Comparison of ENCODE assay signal across 1 cellular context in genomic region chr20:44589522-44589921, GRCh38.
A peak's percentile ranks its signal among the peaks of the same experiment; 100 is the strongest.
TF ChIP-seq lines count a peak whose summit lies in the region.

No MANE protein-coding gene starts in this region.

TF ChIP-seq in HepG2, 621 proteins besides CTCF, POLR2A, EP300 and RAD21:
- TF ChIP-seq BCL6 (CRISPR knock-in tag; IDR thresholded peaks at IDR 0.05) (peak; percentile 42; the same call in 1 of the 2 replicates), FOXM1 (CRISPR knock-in tag; IDR thresholded peaks at IDR 0.05) (no peak), ZFP1 (CRISPR knock-in tag; IDR thresholded peaks at IDR 0.05) (no peak)
